Comparison of ENCODE assay signal across 8 cellular contexts in the genomic region with DNA sequence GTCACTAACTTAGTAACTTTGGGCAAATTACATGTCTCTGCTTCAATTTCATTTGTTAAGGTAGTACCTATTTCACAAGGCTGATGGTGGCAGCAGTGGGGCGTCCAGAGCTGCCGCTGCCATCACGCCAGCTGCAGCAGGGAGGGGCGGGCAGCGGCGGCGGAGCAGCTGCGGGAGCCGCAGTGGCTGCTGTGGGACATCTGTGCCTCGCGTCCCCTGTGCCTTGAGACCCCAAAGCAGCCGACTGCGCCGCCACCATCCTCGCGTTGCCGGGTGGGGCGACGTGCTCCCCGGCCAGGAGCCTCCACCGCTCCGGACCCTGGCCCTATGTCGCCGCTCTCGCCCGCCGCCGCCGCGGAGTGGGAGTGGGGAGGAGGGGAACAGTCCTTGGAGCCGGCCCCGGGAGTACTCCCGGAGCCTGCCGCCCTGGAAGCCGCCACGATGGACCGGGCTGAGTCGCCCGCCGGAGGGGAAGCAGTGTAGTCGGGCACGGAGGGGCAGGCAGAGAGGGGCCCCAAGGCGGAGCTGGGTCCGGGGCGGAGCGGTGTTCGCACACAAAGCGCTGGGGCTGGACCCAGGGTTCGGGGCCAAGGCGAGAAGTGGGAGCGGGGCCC. TPM values are rescaled to one million over a fixed set of nuclear protein-coding genes. Genes with fewer than 3 reads are reported as not detected.
A peak's percentile ranks its signal among the peaks of the same experiment; 100 is the strongest.
DNase-seq lines count a peak whose midpoint lies in the region; ATAC-seq and TF ChIP-seq lines count a peak whose summit lies in the region.

No MANE protein-coding gene starts in this region.

- H3K4me1 ChIP-seq in KMS-11 (ENCODE audit: low read depth, poor library complexity, severe bottlenecking), result peaks cover 6% of the 10 kb centered on the region
- peaks cover 4 to 10% of the 10 kb centered on the region in 2 donors for H3K4me1 ChIP-seq in breast epithelium

- peak overlapping the region; percentile 65 for H3K4me3 Mint-ChIP-seq in T-helper 2 cell treated with Interferon-gamma antibody and Interleukin-4, amounts not matched to agents 5 μg/mL and 100 μg/mL, for 36 hours

- H3K27me3 ChIP-seq in KMS-11 (ENCODE audit: insufficient read depth, low read depth) (no peaks in the 10 kb centered on the region), breast epithelium (no peaks in the 10 kb centered on the region)

- DNase-seq in NCI-H2081 (lab: John Stamatoyannopoulos, UW) (peak; percentile 39 to 73), NCI-H2081 treated with DMSO at 0.1 percent for 48 hours (lab: John Stamatoyannopoulos, UW) (no peak), breast epithelium (ENCODE audit: low spot score in 2 of 2) (peak; percentile 60 to 68), sciatic nerve (ENCODE audit: low spot score) (peak; percentile 74), GF-D8 (lab: John Stamatoyannopoulos, UW) (no peak)
- peak; percentile 13 for DNase-seq in T-helper 2 cell treated with Interferon-gamma antibody and Interleukin-4, amounts not matched to agents 5 μg/mL and 100 μg/mL, for 36 hours (ENCODE audit: low spot score)

- H3K27me3 Mint-ChIP-seq in T-helper 2 cell treated with Interferon-gamma antibody and Interleukin-4, amounts not matched to agents 5 μg/mL and 100 μg/mL, for 36 hours (ENCODE audit: low read depth), result peaks cover 26% of the 10 kb centered on the region

- H3K36me3 Mint-ChIP-seq in T-helper 2 cell treated with Interferon-gamma antibody and Interleukin-4, amounts not matched to agents 5 μg/mL and 100 μg/mL, for 36 hours (ENCODE audit: low read depth), result no peaks in the 10 kb centered on the region

- peak overlapping the region; percentile 41; the same call in 1 of the 2 replicates for H3K9ac ChIP-seq in KMS-11

- H3K4me3 ChIP-seq in KMS-11 (IDR thresholded peaks at IDR 0.05; ENCODE audit: insufficient read depth, low read depth, low read length), result no peak overlapping the region
- H3K4me3 ChIP-seq in breast epithelium, result peak overlapping the region; percentile 84 to 95 (median 90)
- peak overlapping the region; percentile 94 for H3K4me3 ChIP-seq in iPS-18c (ENCODE audit: insufficient read depth, low read depth, low read length)

- H3K4me2 ChIP-seq in KMS-11, result peak overlapping the region; percentile 47; the same call in 1 of the 2 replicates

- H3K9me3 Mint-ChIP-seq in T-helper 2 cell treated with Interferon-gamma antibody and Interleukin-4, amounts not matched to agents 5 μg/mL and 100 μg/mL, for 36 hours, result no peaks in the 10 kb centered on the region

- no peaks in the 10 kb centered on the region for H3K79me2 ChIP-seq in KMS-11 (ENCODE audit: insufficient read depth, low read depth)

- no peak overlapping the region for H3K27ac Mint-ChIP-seq in T-helper 2 cell treated with Interferon-gamma antibody and Interleukin-4, amounts not matched to agents 5 μg/mL and 100 μg/mL, for 36 hours

- intact Hi-C loops in breast epithelium (cut with DNase I; ENCODE audit: low total_unique reads), result no loop called here
- intact Hi-C loops in sciatic nerve (cut with DNase I), result no loop called here

- TF ChIP-seq CTCF in KMS-11 (conservative IDR thresholded peaks at IDR 0.05; ENCODE audit: low read depth, low read length), result peak; percentile 36; the same call in 1 of the 2 replicates
- TF ChIP-seq CTCF in breast epithelium (IDR thresholded peaks at IDR 0.05), result peak in 2 of 3 donors; percentile 33 to 45

- peak; percentile 88 for ATAC-seq in sciatic nerve

- peak overlapping the region; percentile 78 for H2AFZ ChIP-seq in KMS-11 (ENCODE audit: low read depth)

- no peaks in the 10 kb centered on the region for H4K20me1 ChIP-seq in KMS-11 (ENCODE audit: insufficient read depth)

- H3K36me3 ChIP-seq in KMS-11 (ENCODE audit: insufficient read depth) (no peaks in the 10 kb centered on the region), breast epithelium (no peaks in the 10 kb centered on the region)

- TF ChIP-seq POLR2A in breast epithelium (IDR thresholded peaks at IDR 0.05), result no peak

- peaks cover 3% of the 10 kb centered on the region for H3K4me1 Mint-ChIP-seq in T-helper 2 cell treated with Interferon-gamma antibody and Interleukin-4, amounts not matched to agents 5 μg/mL and 100 μg/mL, for 36 hours (ENCODE audit: low read depth)

- H3K9me3 ChIP-seq in breast epithelium (no peaks in the 10 kb centered on the region), iPS-18c (ENCODE audit: control insufficient read depth, insufficient read depth, low read length) (no peaks in the 10 kb centered on the region)

- H3K27ac ChIP-seq in KMS-11, result no peak overlapping the region
- peak overlapping the region; percentile 98 to 99 for H3K27ac ChIP-seq in breast epithelium

RNA-seq across cellular contexts. Expression of gene A2M, which starts 51.4 kb away (rescaled TPM):
- total RNA-seq in breast epithelium, result 100 to 1,000 TPM; 276 to 457 (median 281) TPM
- 942 TPM for total RNA-seq in sciatic nerve

Comparison
In these comparisons a context has a peak if more than half of its experiments do, and no peak if none do; other contexts are left out.
1. DNase-seq: peak in NCI-H2081 (2 of 2), T-helper 2 cell treated with Interferon-gamma antibody and Interleukin-4, amounts not matched to agents 5 μg/mL and 100 μg/mL, for 36 hours (single experiment), breast epithelium (2 of 2) and sciatic nerve (single experiment); none in NCI-H2081 treated with DMSO at 0.1 percent for 48 hours (single experiment) and GF-D8 (single experiment).